25 cellular contexts compared by ENCODE assay signal in the genomic region with DNA sequence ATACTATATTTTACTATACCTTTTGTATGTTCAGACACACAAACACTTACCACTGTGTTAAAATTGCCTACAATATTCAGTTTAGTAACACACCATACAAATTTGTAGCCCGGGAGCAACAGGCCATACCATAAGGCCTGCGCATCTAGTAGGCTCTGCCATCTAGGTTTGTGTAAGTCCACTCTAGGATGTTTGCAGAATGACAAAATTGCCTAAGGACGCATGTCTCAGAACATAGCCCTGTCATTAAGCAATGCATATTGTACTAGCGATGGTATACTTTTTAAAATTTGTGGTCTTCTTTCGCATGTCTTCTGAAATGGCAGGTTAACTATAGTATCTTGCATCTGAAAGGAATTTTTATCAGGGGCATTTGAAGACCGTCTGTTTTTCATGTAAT. TPM values are rescaled to one million over a fixed set of nuclear protein-coding genes. Genes with fewer than 3 reads are reported as not detected.
DNase-seq lines count a peak whose midpoint lies in the region; ATAC-seq and TF ChIP-seq lines count a peak whose summit lies in the region.
"Had no signal": no experiment of that assay in that cellular context is flagged by ENCODE, and none has a peak within 500 bp of the region (broad histone marks: within the 10 kb centered on the region; RNA-seq: fewer than 3 reads in every experiment).

No MANE protein-coding gene starts in this region.

- peaks cover 25% of the 10 kb centered on the region for H3K36me3 Mint-ChIP-seq in T-helper 17 cell (ENCODE audit: low read depth)

- ATAC-seq in T-helper 17 cell, result no peak
- no peak for ATAC-seq in HG03439 (IDR thresholded peaks at IDR 0.05; ENCODE audit: unreplicated experiment)
- ATAC-seq: GM12878 had no signal

- H3K27me3 Mint-ChIP-seq in T-helper 17 cell, result no peaks in the 10 kb centered on the region
- H3K27me3 Mint-ChIP-seq: CD4-positive, alpha-beta memory T cell; CD4-positive, CD25-positive, alpha-beta regulatory T cell had no signal

- DNase-seq in ELR (ENCODE audit: low read depth), result peak; percentile 24
- DNase-seq in T-helper 17 cell, result no peak
- DNase-seq in epithelial cell of esophagus (ENCODE audit: low read depth), result peak; percentile 56
- DNase-seq in NCI-H128 (lab: John Stamatoyannopoulos, UW; ENCODE audit: unreplicated experiment), result no peak
- DNase-seq in RPMI8226, result no peak
- no peak for DNase-seq in GM19238 (ENCODE audit: insufficient read length, low spot score)
- DNase-seq: 8988T; ACHN; BE2C; C1 segment of cervical spinal cord; CD4-positive, alpha-beta memory T cell; CD4-positive, CD25-positive, alpha-beta regulatory T cell; CD8-positive, alpha-beta memory T cell; COR-L47; DMS 273 treated with DMSO at 0.1 percent for 48 hours; DMS153; DMS53; DMS79; DND-41; GDM1 had no signal

- no peak overlapping the region for H3K4me3 ChIP-seq in epithelial cell of esophagus (ENCODE audit: low read length)
- H3K4me3 ChIP-seq: BLaER1, GM12878 had no signal

- H3K9me3 ChIP-seq in T-helper 17 cell (ENCODE audit: control insufficient read depth, low read length, poor library complexity, severe bottlenecking), result no peaks in the 10 kb centered on the region
- H3K9me3 ChIP-seq: BE2C had no signal

- TF ChIP-seq CTCF in epithelial cell of esophagus (IDR thresholded peaks at IDR 0.05; ENCODE audit: insufficient read depth, low read depth, low read length, missing control alignments), result no peak

- no peak overlapping the region for H3K4me3 Mint-ChIP-seq in T-helper 17 cell
- H3K4me3 Mint-ChIP-seq: CD14-positive monocyte; CD4-positive, alpha-beta memory T cell; CD4-positive, CD25-positive, alpha-beta regulatory T cell; CD8-positive, alpha-beta memory T cell had no signal

- no peaks in the 10 kb centered on the region for H3K4me1 Mint-ChIP-seq in T-helper 17 cell
- H3K4me1 Mint-ChIP-seq: CD14-positive monocyte; CD8-positive, alpha-beta memory T cell had no signal

- peak overlapping the region; percentile 41 for H3K27ac Mint-ChIP-seq in T-helper 17 cell
- H3K27ac Mint-ChIP-seq: CD4-positive, CD25-positive, alpha-beta regulatory T cell had no signal

RNA-seq across cellular contexts. Expression of a gene that starts 26.6 kb away (rescaled TPM):
- total RNA-seq in T-helper 17 cell, result under 1 TPM; 0.26 to 0.27 TPM
- total RNA-seq: G401 had no signal

Comparison
In these comparisons a context has a peak if more than half of its experiments do, and no peak if none do; other contexts are left out.
1. DNase-seq: peak in ELR (single experiment) and epithelial cell of esophagus (single experiment); none in T-helper 17 cell (0 of 3), NCI-H128 (single experiment), RPMI8226 (single experiment) and GM19238 (single experiment).